In genomic region chr13:35780613-35781012, GRCh38 we compare ENCODE assay signal across 33 cellular contexts.
"Had no signal": no experiment of that assay in that cellular context is flagged by ENCODE, and none has a peak within 500 bp of the region (broad histone marks: within the 10 kb centered on the region; RNA-seq: fewer than 3 reads in every experiment).

No MANE protein-coding gene starts in this region.

- H3K36me3 Mint-ChIP-seq: activated CD8-positive, alpha-beta memory T cell treated with anti-CD3 and anti-CD28 coated beads, Interleukin-2, amount 10 ng/mL, durations not matched to agents 7 days and 5 days; activated naive CD8-positive, alpha-beta T cell treated with anti-CD3 and anti-CD28 coated beads for 36 hours had no signal

- H3K27ac Mint-ChIP-seq: activated B cell treated with CpG ODN at 0.5 μM for 24 hours; activated CD4-positive, alpha-beta memory T cell treated with anti-CD3 and anti-CD28 coated beads, Interleukin-2, amount 10 ng/mL, durations not matched to agents 7 days and 5 days; activated CD8-positive, alpha-beta memory T cell treated with anti-CD3 and anti-CD28 coated beads, Interleukin-2, amount 10 ng/mL, durations not matched to agents 7 days and 5 days; activated naive CD8-positive, alpha-beta T cell treated with anti-CD3 and anti-CD28 coated beads for 36 hours; T-helper 1 cell treated with Interleukin-12 subunit alpha and Interleukin-12 subunit beta and Interleukin-4 antibody, amounts not matched to agents 30 μg/mL and 1 μg/mL, for 36 hours; T-helper 2 cell treated with Interferon-gamma antibody and Interleukin-4, amounts not matched to agents 5 μg/mL and 100 μg/mL, for 36 hours had no signal

- FAIRE-seq: TTC549 had no signal

- DNase-seq: activated B cell treated with CpG ODN at 0.5 μM for 24 hours; activated CD4-positive, alpha-beta memory T cell treated with anti-CD3 and anti-CD28 coated beads, Interleukin-2, amount 10 ng/mL, durations not matched to agents 7 days and 5 days; activated CD4-positive, alpha-beta T cell treated with anti-CD3 and anti-CD28 coated beads for 4 hours; activated CD4-positive, alpha-beta T cell treated with anti-CD3 and anti-CD28 coated beads, Interleukin-2, amount 50 U/mL, for 1 hour; activated CD4-positive, CD25-positive, alpha-beta regulatory T cell treated with anti-CD3 and anti-CD28 coated beads, Interleukin-2, amount 50 U/mL, for 72 hours; activated CD8-positive, alpha-beta memory T cell treated with anti-CD3 and anti-CD28 coated beads for 24 hours; activated CD8-positive, alpha-beta memory T cell treated with anti-CD3 and anti-CD28 coated beads, Interleukin-2, amount 10 ng/mL, durations not matched to agents 7 days and 5 days; activated CD8-positive, alpha-beta memory T cell treated with anti-CD3 and anti-CD28 coated beads, Interleukin-2, amount 50 U/mL, for 48 hours; activated effector memory CD4-positive, alpha-beta T cell treated with Interleukin-2 at 50 U/mL for 16 hours; activated naive CD4-positive, alpha-beta T cell treated with anti-CD3 and anti-CD28 coated beads, Interleukin-2, amount 50 U/mL, for 16 hours; activated naive CD8-positive, alpha-beta T cell treated with anti-CD3 and anti-CD28 coated beads for 36 hours; activated T-cell treated with anti-CD3 and anti-CD28 coated beads, Interleukin-2, amount 50 U/mL, for 48 hours; aorta; MM.1S; MV-4-11; NCI-H1092; NCI-H1417; NCI-H146; NCI-H187; NCI-H2029 treated with DMSO at 0.1 percent for 48 hours; NCI-H2107; NCI-H226; NCI-H446 treated with DMSO at 0.1 percent for 48 hours; NCI-H526; NCI-H748 treated with DMSO at 0.1 percent for 48 hours; PC-3; Peyer's patch; RPMI8226; SHP77 treated with DMSO at 0.1 percent for 48 hours had no signal

- H3K27me3 Mint-ChIP-seq: activated B cell treated with CpG ODN at 0.5 μM for 24 hours; activated CD4-positive, alpha-beta memory T cell treated with anti-CD3 and anti-CD28 coated beads, Interleukin-2, amount 10 ng/mL, durations not matched to agents 7 days and 5 days; activated CD8-positive, alpha-beta memory T cell treated with anti-CD3 and anti-CD28 coated beads, Interleukin-2, amount 10 ng/mL, durations not matched to agents 7 days and 5 days; central memory CD8-positive, alpha-beta T cell had no signal

- H3K4me3 Mint-ChIP-seq: activated B cell treated with CpG ODN at 0.5 μM for 24 hours; activated CD4-positive, alpha-beta memory T cell treated with anti-CD3 and anti-CD28 coated beads, Interleukin-2, amount 10 ng/mL, durations not matched to agents 7 days and 5 days; activated CD8-positive, alpha-beta memory T cell treated with anti-CD3 and anti-CD28 coated beads, Interleukin-2, amount 10 ng/mL, durations not matched to agents 7 days and 5 days; activated naive CD8-positive, alpha-beta T cell treated with anti-CD3 and anti-CD28 coated beads for 36 hours; central memory CD8-positive, alpha-beta T cell; T-helper 1 cell treated with Interleukin-12 subunit alpha and Interleukin-12 subunit beta and Interleukin-4 antibody, amounts not matched to agents 30 μg/mL and 1 μg/mL, for 36 hours; T-helper 2 cell treated with Interferon-gamma antibody and Interleukin-4, amounts not matched to agents 5 μg/mL and 100 μg/mL, for 36 hours had no signal

- H3K9me3 Mint-ChIP-seq: activated B cell treated with CpG ODN at 0.5 μM for 24 hours; activated CD4-positive, alpha-beta memory T cell treated with anti-CD3 and anti-CD28 coated beads, Interleukin-2, amount 10 ng/mL, durations not matched to agents 7 days and 5 days; activated naive CD8-positive, alpha-beta T cell treated with anti-CD3 and anti-CD28 coated beads for 36 hours; T-helper 1 cell treated with Interleukin-12 subunit alpha and Interleukin-12 subunit beta and Interleukin-4 antibody, amounts not matched to agents 30 μg/mL and 1 μg/mL, for 36 hours; T-helper 2 cell treated with Interferon-gamma antibody and Interleukin-4, amounts not matched to agents 5 μg/mL and 100 μg/mL, for 36 hours had no signal

- H3K4me1 Mint-ChIP-seq: activated B cell treated with CpG ODN at 0.5 μM for 24 hours; activated CD4-positive, alpha-beta memory T cell treated with anti-CD3 and anti-CD28 coated beads, Interleukin-2, amount 10 ng/mL, durations not matched to agents 7 days and 5 days; activated CD8-positive, alpha-beta memory T cell treated with anti-CD3 and anti-CD28 coated beads, Interleukin-2, amount 10 ng/mL, durations not matched to agents 7 days and 5 days; activated naive CD8-positive, alpha-beta T cell treated with anti-CD3 and anti-CD28 coated beads for 36 hours; central memory CD8-positive, alpha-beta T cell had no signal
